Comparison of ENCODE assay signal across 18 cellular contexts in the genomic region with DNA sequence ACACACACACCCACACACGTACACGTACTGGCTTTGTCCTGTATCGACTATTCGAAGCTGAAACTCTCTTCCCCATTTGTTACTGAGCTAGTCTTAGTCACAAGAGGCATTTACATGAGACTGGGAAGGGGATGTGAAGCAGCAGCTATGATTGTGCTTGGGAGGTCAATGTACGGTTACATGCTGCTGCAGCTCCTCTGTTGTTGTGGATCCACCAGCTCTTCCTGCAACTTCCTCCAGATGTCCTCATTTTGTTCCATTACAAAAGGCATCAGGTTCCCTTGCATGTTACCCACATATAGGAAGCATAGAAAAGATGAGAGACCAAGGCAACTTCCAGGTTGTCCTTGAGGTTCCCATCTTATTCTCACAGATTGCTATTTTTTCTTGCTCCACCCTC.
A peak's percentile ranks its signal among the peaks of the same experiment; 100 is the strongest.
DNase-seq lines count a peak whose midpoint lies in the region; TF ChIP-seq lines count a peak whose summit lies in the region.
"Had no signal": no experiment of that assay in that cellular context is flagged by ENCODE, and none has a peak within 500 bp of the region (broad histone marks: within the 10 kb centered on the region; RNA-seq: fewer than 3 reads in every experiment).

No MANE protein-coding gene starts in this region.

- peak; percentile 15 for DNase-seq in EL
- DNase-seq in Kasumi-1 (lab: John Stamatoyannopoulos, UW), result peak; percentile 3 to 21
- DNase-seq in astrocyte of the spinal cord (ENCODE audit: low read depth, low spot score), result peak; percentile 15
- DNase-seq in left kidney (ENCODE audit: low read depth, low spot score), result peak; percentile 35
- no peak for DNase-seq in NCI-H510A (lab: John Stamatoyannopoulos, UW)
- DNase-seq in COLO829 (ENCODE audit: low spot score), result no peak
- no peak for DNase-seq in coronary artery (ENCODE audit: low spot score)
- no peak for DNase-seq in vagina (ENCODE audit: extremely low spot score in 2 of 2)
- DNase-seq: activated CD4-positive, alpha-beta T cell treated with anti-CD3 and anti-CD28 coated beads for 36 hours; activated T-cell treated with anti-CD3 and anti-CD28 coated beads for 4 hours; BE2C; central memory CD4-positive, alpha-beta T cell; HFFc6; left colon; naive B cell; NCI-H2081 treated with DMSO at 0.1 percent for 48 hours; stimulated activated CD4-positive, alpha-beta T cell treated with anti-CD3 and anti-CD28 coated beads, Interleukin-2, amount 100 ng/mL, for 24 hours; stimulated activated CD8-positive, alpha-beta memory T cell treated with anti-CD3 and anti-CD28 coated beads, Interleukin-4, amount 100 ng/mL, for 48 hours had no signal

- TF ChIP-seq POLR2A in vagina (IDR thresholded peaks at IDR 0.05), result no peak

- H3K4me3 ChIP-seq in astrocyte of the spinal cord (ENCODE audit: low read depth, low read length), result no peak overlapping the region
- no peak overlapping the region for H3K4me3 ChIP-seq in coronary artery
- H3K4me3 ChIP-seq in vagina, result no peak overlapping the region

- H3K9me3 ChIP-seq in vagina, result no peaks in the 10 kb centered on the region
- H3K9me3 ChIP-seq: BE2C had no signal

- peak; percentile 12 for TF ChIP-seq CTCF in astrocyte of the spinal cord (IDR thresholded peaks at IDR 0.05; ENCODE audit: low read depth, low read length)
- TF ChIP-seq CTCF in coronary artery (IDR thresholded peaks at IDR 0.05), result no peak
- TF ChIP-seq CTCF in vagina (IDR thresholded peaks at IDR 0.05), result no peak

- intact Hi-C loops in vagina (cut with DNase I), result no loop called here

- no peaks in the 10 kb centered on the region for H3K27me3 ChIP-seq in vagina
- H3K27me3 ChIP-seq: BE2C had no signal

- H3K36me3 ChIP-seq in vagina, result no peaks in the 10 kb centered on the region
- H3K36me3 ChIP-seq: BE2C had no signal

- no peak overlapping the region for H3K27ac ChIP-seq in coronary artery
- H3K27ac ChIP-seq in vagina, result no peak overlapping the region

- in situ Hi-C loops in astrocyte of the spinal cord (cut with HindIII; ENCODE audit: low sequenced_read_pairs), result no loop called here

- H3K4me1 ChIP-seq in vagina, result no peaks in the 10 kb centered on the region
- H3K4me1 ChIP-seq: BE2C had no signal

Comparison
In these comparisons a context has a peak if more than half of its experiments do, and no peak if none do; other contexts are left out.
1. DNase-seq: peak in EL (single experiment), Kasumi-1 (2 of 2), astrocyte of the spinal cord (single experiment) and left kidney (single experiment); none in NCI-H510A (single experiment), COLO829 (single experiment), coronary artery (single experiment) and vagina (0 of 2).